Comparison of ENCODE assay signal across 22 cellular contexts in genomic region chr3:61442696-61443095, GRCh38.
"Had no signal": no experiment of that assay in that cellular context is flagged by ENCODE, and none has a peak within 500 bp of the region (broad histone marks: within the 10 kb centered on the region; RNA-seq: fewer than 3 reads in every experiment).

No MANE protein-coding gene starts in this region.

- H3K4me3 ChIP-seq: coronary artery, hepatocyte, lung, right atrium auricular region, sigmoid colon had no signal

- H3K27ac Mint-ChIP-seq: endodermal cell; naive thymus-derived CD4-positive, alpha-beta T cell; nephron progenitor cell; type B pancreatic cell had no signal

- H3K36me3 ChIP-seq: neutrophil, right atrium auricular region, sigmoid colon had no signal

- H3K4me1 Mint-ChIP-seq: naive thymus-derived CD4-positive, alpha-beta T cell had no signal

- H3K9me3 ChIP-seq: neutrophil, right atrium auricular region, sigmoid colon had no signal

- H2AFZ ChIP-seq: hepatocyte had no signal

- H3K27me3 ChIP-seq: hepatocyte, neutrophil, right atrium auricular region had no signal

- H3K4me3 Mint-ChIP-seq: endodermal cell; naive thymus-derived CD4-positive, alpha-beta T cell; nephron progenitor cell; type B pancreatic cell had no signal

- DNase-seq: cerebellar nuclear complex; effector CD4-positive, alpha-beta T cell; endodermal cell; erythroblast; foreskin keratinocyte; head of caudate nucleus; kidney; left cardiac atrium; left ventricle myocardium superior; mesendoderm; naive thymus-derived CD4-positive, alpha-beta T cell; nephron progenitor cell; sigmoid colon; small intestine; stimulated activated CD4-positive, alpha-beta T cell treated with anti-CD3 and anti-CD28 coated beads, Interleukin-12 subunit alpha, Interleukin-12 subunit beta, amount 100 ng/mL, for 4 hours; stimulated activated naive CD4-positive, alpha-beta T cell treated with Interleukin-2 at 50 U/mL for 16 hours had no signal

- H3K9me3 Mint-ChIP-seq: endodermal cell, nephron progenitor cell, type B pancreatic cell had no signal

- H3K4me2 ChIP-seq: hepatocyte had no signal

- H3K36me3 Mint-ChIP-seq: naive thymus-derived CD4-positive, alpha-beta T cell; type B pancreatic cell had no signal

- H3K27me3 Mint-ChIP-seq: type B pancreatic cell had no signal

- H3K4me1 ChIP-seq: foreskin keratinocyte, sigmoid colon had no signal

- H3K27ac ChIP-seq: coronary artery, foreskin keratinocyte, hepatocyte, neutrophil, right atrium auricular region, sigmoid colon had no signal
